28 cellular contexts compared by ENCODE assay signal in genomic region chr13:27242642-27243185, GRCh38.
"Had no signal": no experiment of that assay in that cellular context is flagged by ENCODE, and none has a peak within 500 bp of the region (broad histone marks: within the 10 kb centered on the region; RNA-seq: fewer than 3 reads in every experiment).

No MANE protein-coding gene starts in this region.

- H3K9me3 ChIP-seq: ascending aorta, body of pancreas, Peyer's patch, SJCRH30, SK-N-SH had no signal

- H3K36me3 Mint-ChIP-seq: WTC11 had no signal

- H3K27ac Mint-ChIP-seq: activated CD8-positive, alpha-beta T cell treated with anti-CD3 and anti-CD28 coated beads, Interleukin-2, amount 10 ng/mL, durations not matched to agents 7 days and 5 days; activated naive CD4-positive, alpha-beta T cell treated with anti-CD3 and anti-CD28 coated beads, Interleukin-2, amount 50 U/mL, for 72 hours; activated naive CD8-positive, alpha-beta T cell treated with anti-CD3 and anti-CD28 coated beads, Interleukin-2, amount 50 U/mL, for 24 hours had no signal

- H3K4me1 ChIP-seq: ascending aorta, body of pancreas, Peyer's patch, SJCRH30 had no signal

- H3K36me3 ChIP-seq: ascending aorta, Peyer's patch, SJCRH30 had no signal

- H3K4me3 ChIP-seq: ascending aorta, body of pancreas, Peyer's patch, SJCRH30 had no signal

- H3K4me1 Mint-ChIP-seq: central memory CD8-positive, alpha-beta T cell had no signal

- H3K27me3 ChIP-seq: ascending aorta, body of pancreas, Peyer's patch, SJCRH30 had no signal

- H3K9me2 ChIP-seq: SK-N-SH had no signal

- ATAC-seq: activated CD8-positive, alpha-beta T cell treated with anti-CD3 and anti-CD28 coated beads, Interleukin-2, amount 10 ng/mL, durations not matched to agents 7 days and 5 days; activated naive CD4-positive, alpha-beta T cell treated with anti-CD3 and anti-CD28 coated beads, Interleukin-2, amount 50 U/mL, for 72 hours; activated naive CD8-positive, alpha-beta T cell treated with anti-CD3 and anti-CD28 coated beads, Interleukin-2, amount 50 U/mL, for 24 hours; body of pancreas had no signal

- H3K27me3 Mint-ChIP-seq: activated naive CD8-positive, alpha-beta T cell treated with anti-CD3 and anti-CD28 coated beads, Interleukin-2, amount 50 U/mL, for 24 hours; central memory CD8-positive, alpha-beta T cell had no signal

- H3K9me3 Mint-ChIP-seq: activated naive CD4-positive, alpha-beta T cell treated with anti-CD3 and anti-CD28 coated beads, Interleukin-2, amount 50 U/mL, for 72 hours; activated naive CD8-positive, alpha-beta T cell treated with anti-CD3 and anti-CD28 coated beads, Interleukin-2, amount 50 U/mL, for 24 hours; central memory CD8-positive, alpha-beta T cell; WTC11 had no signal

- H3K4me3 Mint-ChIP-seq: activated CD8-positive, alpha-beta T cell treated with anti-CD3 and anti-CD28 coated beads, Interleukin-2, amount 10 ng/mL, durations not matched to agents 7 days and 5 days; activated naive CD8-positive, alpha-beta T cell treated with anti-CD3 and anti-CD28 coated beads, Interleukin-2, amount 50 U/mL, for 24 hours; central memory CD8-positive, alpha-beta T cell; WTC11 had no signal

- H3K27ac ChIP-seq: ascending aorta, body of pancreas, Peyer's patch, RWPE1, SJCRH30 had no signal

- H3K9ac ChIP-seq: SK-N-SH had no signal

- H3K4me2 ChIP-seq: SK-N-SH had no signal

- DNase-seq: activated CD4-positive, alpha-beta T cell treated with anti-CD3 and anti-CD28 coated beads for 48 hours; activated CD4-positive, alpha-beta T cell treated with anti-CD3 and anti-CD28 coated beads, Interleukin-2, amount 50 U/mL, for 4 hours; activated CD4-positive, CD25-positive, alpha-beta regulatory T cell treated with anti-CD3 and anti-CD28 coated beads, Interleukin-2, amount 50 U/mL, for 72 hours; activated CD8-positive, alpha-beta memory T cell treated with anti-CD3 and anti-CD28 coated beads, Interleukin-2, amount 50 U/mL, for 48 hours; activated CD8-positive, alpha-beta T cell treated with anti-CD3 and anti-CD28 coated beads, Interleukin-2, amount 10 ng/mL, durations not matched to agents 7 days and 5 days; activated naive CD8-positive, alpha-beta T cell treated with anti-CD3 and anti-CD28 coated beads, Interleukin-2, amount 50 U/mL, for 24 hours; activated T-cell treated with anti-CD3 and anti-CD28 coated beads, Interleukin-2, amount 50 U/mL, for 1 hour; amniotic stem cell; body of pancreas; Kasumi-1; KBM-7; NCI-H1048; NCI-H146; NCI-H187 treated with DMSO at 0.1 percent for 48 hours; NCI-H2081 treated with DMSO at 0.1 percent for 48 hours; NCI-H446 treated with DMSO at 0.1 percent for 48 hours; NCI-H524 treated with DMSO at 0.1 percent for 48 hours; NCI-H748 treated with DMSO at 0.1 percent for 48 hours; Peyer's patch; Right ventricle myocardium superior; SJCRH30; SK-N-SH; SW 1271 had no signal
